Comparison of ENCODE assay signal across 19 cellular contexts in the genomic region with DNA sequence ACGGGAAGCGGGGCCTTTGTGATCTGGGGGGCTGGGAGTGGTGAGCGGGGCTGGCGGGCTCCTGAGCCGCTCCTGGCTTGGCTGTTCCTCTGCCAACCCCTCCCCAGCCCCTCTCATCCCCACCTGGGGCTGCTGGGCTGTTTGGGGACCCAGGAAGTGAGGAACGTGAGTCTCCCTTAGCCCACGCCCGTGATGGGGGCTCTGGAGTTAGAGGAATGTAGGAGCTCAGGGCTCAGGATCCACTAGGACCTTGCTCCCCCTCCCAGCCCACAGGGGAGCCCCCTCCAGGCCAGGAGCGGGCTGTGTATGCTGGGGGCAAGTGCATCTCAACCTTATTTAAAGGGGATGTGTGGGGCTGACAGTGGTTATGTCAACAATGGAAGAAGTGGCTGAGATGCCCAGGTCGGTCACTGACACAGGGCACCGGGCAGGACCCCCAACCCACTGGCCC.
"Had no signal": no experiment of that assay in that cellular context is flagged by ENCODE, and none has a peak within 500 bp of the region (broad histone marks: within the 10 kb centered on the region; RNA-seq: fewer than 3 reads in every experiment).

No MANE protein-coding gene starts in this region.

- H3K4me3 ChIP-seq: breast epithelium, pancreas, transverse colon had no signal

- H3K27me3 ChIP-seq: transverse colon had no signal

- H3K27ac ChIP-seq: breast epithelium, epithelial cell of prostate, pancreas, transverse colon had no signal

- H3K4me1 ChIP-seq: breast epithelium, pancreas, transverse colon had no signal

- H3K36me3 ChIP-seq: breast epithelium, pancreas, transverse colon had no signal

- DNase-seq: activated CD4-positive, alpha-beta T cell treated with anti-CD3 and anti-CD28 coated beads, Interleukin-2, amount 10 ng/mL, durations not matched to agents 7 days and 5 days; activated CD4-positive, CD25-positive, alpha-beta regulatory T cell; activated CD8-positive, alpha-beta memory T cell treated with anti-CD3 and anti-CD28 coated beads for 24 hours; activated naive CD4-positive, alpha-beta T cell treated with anti-CD3 and anti-CD28 coated beads for 36 hours; activated naive CD8-positive, alpha-beta T cell treated with anti-CD3 and anti-CD28 coated beads, Interleukin-2, amount 50 U/mL, for 24 hours; cerebellar nuclear complex; effector memory CD4-positive, alpha-beta T cell; foreskin melanocyte; naive B cell; retina; stimulated activated CD4-positive, alpha-beta T cell treated with anti-CD3 and anti-CD28 coated beads, Interleukin-15, amount 100 ng/mL, for 24 hours; stimulated activated CD4-positive, alpha-beta T cell treated with anti-CD3 and anti-CD28 coated beads, Interleukin-4, amount 100 ng/mL, for 1 hour; stimulated activated naive CD4-positive, alpha-beta T cell; T-helper 2 cell had no signal

- FAIRE-seq: pancreas, TTC549 had no signal

- H3K9me3 ChIP-seq: pancreas, transverse colon had no signal

- ATAC-seq: activated naive CD8-positive, alpha-beta T cell treated with anti-CD3 and anti-CD28 coated beads, Interleukin-2, amount 50 U/mL, for 24 hours; pancreas had no signal
